Comparison of ENCODE assay signal across 30 cellular contexts in the genomic region with DNA sequence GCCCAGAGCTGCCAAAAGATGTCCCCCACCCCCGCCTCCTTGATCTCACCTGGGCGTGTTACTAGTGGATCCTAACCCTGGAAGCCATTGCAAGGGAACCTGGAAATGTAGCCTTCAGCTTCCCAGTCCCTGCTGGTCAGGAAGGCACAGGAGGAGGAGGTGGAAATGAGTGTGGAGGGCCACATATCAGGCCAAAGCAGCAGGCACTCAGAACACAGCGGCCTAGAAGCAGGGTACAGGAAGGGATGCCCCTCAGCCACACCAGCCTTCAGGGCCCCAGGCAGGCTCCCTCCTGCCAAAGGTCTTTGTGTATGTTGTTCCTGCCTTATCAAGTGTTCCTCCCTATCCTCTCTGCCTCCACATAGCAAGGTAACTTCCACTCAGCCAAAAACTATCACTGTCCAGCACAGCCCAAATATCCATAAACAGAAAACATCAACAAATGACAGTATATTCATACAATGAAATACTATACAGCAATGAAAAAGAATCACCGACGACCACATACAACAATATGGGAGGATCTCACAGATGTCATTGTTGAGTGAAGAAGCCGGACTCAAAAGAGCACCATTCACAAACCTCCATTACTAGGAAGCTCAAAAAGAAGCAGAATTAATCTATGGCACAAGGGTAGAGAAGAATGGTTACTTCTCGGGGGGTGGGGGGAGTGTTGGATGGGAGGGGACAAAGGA. TPM values are rescaled to one million over a fixed set of nuclear protein-coding genes. Genes with fewer than 3 reads are reported as not detected.
"Had no signal": no experiment of that assay in that cellular context is flagged by ENCODE, and none has a peak within 500 bp of the region (broad histone marks: within the 10 kb centered on the region; RNA-seq: fewer than 3 reads in every experiment).

No MANE protein-coding gene starts in this region.

- H3K4me3 Mint-ChIP-seq: immature natural killer cell; naive thymus-derived CD4-positive, alpha-beta T cell; stimulated activated effector memory CD8-positive, alpha-beta T cell treated with anti-CD3 and anti-CD28 coated beads, Interleukin-12 subunit alpha, Interleukin-12 subunit beta, amount 100 ng/mL, for 72 hours had no signal

- H3K27me3 ChIP-seq: esophagus squamous epithelium, pancreas, right lobe of liver, stomach, thyroid gland, vagina had no signal

- H3K4me1 ChIP-seq: pancreas had no signal

- H3K27ac ChIP-seq: coronary artery, esophagus squamous epithelium, pancreas, right lobe of liver, stomach, thyroid gland, vagina had no signal

- H3K4me1 Mint-ChIP-seq: immature natural killer cell, nephron had no signal

- H3K36me3 Mint-ChIP-seq: immature natural killer cell; naive thymus-derived CD4-positive, alpha-beta T cell; stimulated activated effector memory CD8-positive, alpha-beta T cell treated with anti-CD3 and anti-CD28 coated beads, Interleukin-12 subunit alpha, Interleukin-12 subunit beta, amount 100 ng/mL, for 72 hours had no signal

- H3K4me3 ChIP-seq: coronary artery, esophagus squamous epithelium, pancreas, right lobe of liver, smooth muscle cell, stomach, thyroid gland, vagina had no signal

- H3K9me3 ChIP-seq: esophagus squamous epithelium, pancreas, right lobe of liver, stomach, thyroid gland, vagina had no signal

- H3K4me2 ChIP-seq: smooth muscle cell had no signal

- H3K9me3 Mint-ChIP-seq: immature natural killer cell; naive thymus-derived CD4-positive, alpha-beta T cell; nephron; stimulated activated effector memory CD8-positive, alpha-beta T cell treated with anti-CD3 and anti-CD28 coated beads, Interleukin-12 subunit alpha, Interleukin-12 subunit beta, amount 100 ng/mL, for 72 hours had no signal

- H3K36me3 ChIP-seq: esophagus squamous epithelium, pancreas, right lobe of liver, stomach, thyroid gland, vagina had no signal

- H3K27ac Mint-ChIP-seq: immature natural killer cell; naive thymus-derived CD4-positive, alpha-beta T cell; nephron; progenitor cell of endocrine pancreas; stimulated activated effector memory CD8-positive, alpha-beta T cell treated with anti-CD3 and anti-CD28 coated beads, Interleukin-12 subunit alpha, Interleukin-12 subunit beta, amount 100 ng/mL, for 72 hours had no signal

- DNase-seq: effector memory CD4-positive, alpha-beta T cell; erythroblast; esophagus squamous epithelium; hypothalamus; immature natural killer cell; mesendoderm; midbrain; naive thymus-derived CD4-positive, alpha-beta T cell; occipital lobe; pancreas; right lobe of liver; stimulated activated CD4-positive, alpha-beta T cell treated with anti-CD3 and anti-CD28 coated beads, Interleukin-12 subunit alpha, Interleukin-12 subunit beta, amount 100 ng/mL, for 4 hours; stimulated activated CD4-positive, alpha-beta T cell treated with anti-CD3 and anti-CD28 coated beads, Interleukin-1b, Interleukin-23, amount 100 ng/mL, for 48 hours; stimulated activated CD4-positive, alpha-beta T cell treated with anti-CD3 and anti-CD28 coated beads, Interleukin-4, amount 100 ng/mL, for 1 hour; stimulated activated naive CD4-positive, alpha-beta T cell treated with Interleukin-2 at 50 U/mL for 16 hours; stomach; thyroid gland; trophoblast cell had no signal

RNA-seq across cellular contexts. Expression of a gene that starts 28.2 kb away (rescaled TPM):
- total RNA-seq: dermis blood vessel endothelial cell, esophagus squamous epithelium, frontal cortex, lower leg skin, lung microvascular endothelial cell, occipital lobe, progenitor cell of endocrine pancreas, smooth muscle cell, subcutaneous adipose tissue, temporal lobe, thyroid gland, vagina had no signal
